In genomic region chr12:49018282-49019119, GRCh38 we compare ENCODE assay signal across 8 cellular contexts. TPM values are rescaled to one million over a fixed set of nuclear protein-coding genes. Genes with fewer than 3 reads are reported as not detected.
DNase-seq lines count a peak whose midpoint lies in the region; ATAC-seq and TF ChIP-seq lines count a peak whose summit lies in the region.

PRKAG1 (minus strand) TSS chr12:49018776; CDS start chr12:49018740, 36 bp downstream.

- POLR2A ChIA-PET in activated CD4-positive, alpha-beta T cell treated with anti-CD3 and anti-CD28 coated beads, Interleukin-2, amount 10 ng/mL, durations not matched to agents 7 days and 5 days (lab: Charles Lee) = no interaction called here

- CTCF ChIA-PET in activated CD4-positive, alpha-beta T cell treated with anti-CD3 and anti-CD28 coated beads, Interleukin-2, amount 10 ng/mL, durations not matched to agents 7 days and 5 days (lab: Charles Lee) = interaction anchor here (0.5 to 3.0 kb wide), 11 partner anchors 11 to 165 kb away, joined by 3 to 17 read pairs (median 5); partner anchors contain the start of gene DDN

- intact Hi-C loops in CD14-positive monocyte (cut with micrococcal nuclease) = loop anchor here (5.0 kb wide), 1 partner anchor 39 kb away; no protein-coding TSS in a partner anchor

- peak; percentile 85 for ATAC-seq in GM19351 (IDR thresholded peaks at IDR 0.05; ENCODE audit: unreplicated experiment)
- ATAC-seq in HG03521 (IDR thresholded peaks at IDR 0.05; ENCODE audit: unreplicated experiment) = peak; percentile 92
- ATAC-seq in left lobe of liver = peak; percentile 95

- H3K36me3 Mint-ChIP-seq in CD14-positive monocyte = peaks cover 41 to 50% of the 10 kb centered on the region in 2 donors
- H3K36me3 Mint-ChIP-seq in activated CD4-positive, alpha-beta T cell treated with anti-CD3 and anti-CD28 coated beads, Interleukin-2, amount 10 ng/mL, durations not matched to agents 7 days and 5 days (ENCODE audit: low read depth) = peaks cover 33% of the 10 kb centered on the region

- peak; percentile 97 for DNase-seq in CD14-positive monocyte (ENCODE audit: low spot score)
- peak; percentile 99 for DNase-seq in NCI-H69 (lab: John Stamatoyannopoulos, UW)
- peak; percentile 97 for DNase-seq in activated CD4-positive, alpha-beta T cell treated with anti-CD3 and anti-CD28 coated beads, Interleukin-2, amount 10 ng/mL, durations not matched to agents 7 days and 5 days
- DNase-seq in dedifferentiated amniotic fluid mesenchymal stem cell (ENCODE audit: extremely low spot score) = peak; percentile 93
- peak; percentile 93 for DNase-seq in left lobe of liver (ENCODE audit: low spot score)
- DNase-seq in stimulated activated CD4-positive, alpha-beta T cell treated with anti-CD3 and anti-CD28 coated beads, Interleukin-2, amount 100 ng/mL, for 4 hours (ENCODE audit: low read depth) = peak; percentile 94

- peak within 1 kb of the TSS; percentile 89 to 96 for H3K4me3 Mint-ChIP-seq in CD14-positive monocyte
- peak within 1 kb of the TSS; percentile 95 for H3K4me3 Mint-ChIP-seq in activated CD4-positive, alpha-beta T cell treated with anti-CD3 and anti-CD28 coated beads, Interleukin-2, amount 10 ng/mL, durations not matched to agents 7 days and 5 days

- H3K4me1 Mint-ChIP-seq in CD14-positive monocyte = peaks cover 29% of the 10 kb centered on the region
- H3K4me1 Mint-ChIP-seq in activated CD4-positive, alpha-beta T cell treated with anti-CD3 and anti-CD28 coated beads, Interleukin-2, amount 10 ng/mL, durations not matched to agents 7 days and 5 days = peaks cover 43% of the 10 kb centered on the region

- H3K9me3 Mint-ChIP-seq in CD14-positive monocyte = peaks cover 0 to 2% (median 0%) of the 10 kb centered on the region in 7 donors
- H3K9me3 Mint-ChIP-seq in activated CD4-positive, alpha-beta T cell treated with anti-CD3 and anti-CD28 coated beads, Interleukin-2, amount 10 ng/mL, durations not matched to agents 7 days and 5 days = no peaks in the 10 kb centered on the region

- H3K27me3 Mint-ChIP-seq in CD14-positive monocyte (ENCODE audit: low read depth in 3 of 3) = peaks cover 0 to 4% (median 0%) of the 10 kb centered on the region in 3 donors
- H3K27me3 Mint-ChIP-seq in activated CD4-positive, alpha-beta T cell treated with anti-CD3 and anti-CD28 coated beads, Interleukin-2, amount 10 ng/mL, durations not matched to agents 7 days and 5 days = no peaks in the 10 kb centered on the region

- peak; percentile 60 for TF ChIP-seq CTCF in CD14-positive monocyte (IDR thresholded peaks at IDR 0.05)

- H3K27ac Mint-ChIP-seq in CD14-positive monocyte = peak within 1 kb of the TSS; percentile 98 to 100 (median 99)
- H3K27ac Mint-ChIP-seq in activated CD4-positive, alpha-beta T cell treated with anti-CD3 and anti-CD28 coated beads, Interleukin-2, amount 10 ng/mL, durations not matched to agents 7 days and 5 days = peak within 1 kb of the TSS; percentile 99

RNA-seq across cellular contexts. Expression of gene PRKAG1, which starts in this region (rescaled TPM):
- 10 to 100 TPM; 50.1 to 58.9 TPM for polyA plus RNA-seq in CD14-positive monocyte
- total RNA-seq in activated CD4-positive, alpha-beta T cell treated with anti-CD3 and anti-CD28 coated beads, Interleukin-2, amount 10 ng/mL, durations not matched to agents 7 days and 5 days = 10 to 100 TPM; 62.5 to 65.5 TPM
- 27.7 TPM for total RNA-seq in left lobe of liver

Comparison
In these comparisons a context has a peak if more than half of its experiments do, and no peak if none do; other contexts are left out.
1. Peak in every context shown above with its lines: DNase-seq and ATAC-seq.